In the genomic region with DNA sequence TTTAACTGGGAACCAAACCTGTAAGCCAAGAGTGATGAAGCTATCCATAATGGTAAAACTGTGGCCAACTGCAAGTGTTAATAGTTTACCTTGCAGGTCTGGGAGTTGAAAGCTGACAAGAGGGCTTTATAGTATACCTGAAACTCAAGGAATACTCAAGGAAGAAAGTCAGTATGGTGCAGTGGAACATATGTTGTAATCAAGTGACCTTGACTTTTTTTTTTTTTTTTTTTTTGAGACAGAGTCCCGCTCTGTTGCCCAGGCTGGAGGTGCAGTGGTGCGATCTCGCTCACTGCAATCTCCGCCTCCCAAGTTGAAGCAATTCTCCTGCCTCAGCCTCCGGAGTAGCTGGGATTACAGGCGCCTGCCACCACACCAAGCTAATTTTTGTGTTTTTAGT, we compare ENCODE assay signal across 24 cellular contexts. TPM values are rescaled to one million over a fixed set of nuclear protein-coding genes. Genes with fewer than 3 reads are reported as not detected.
DNase-seq lines count a peak whose midpoint lies in the region; ATAC-seq and TF ChIP-seq lines count a peak whose summit lies in the region.
"Had no signal": no experiment of that assay in that cellular context is flagged by ENCODE, and none has a peak within 500 bp of the region (broad histone marks: within the 10 kb centered on the region; RNA-seq: fewer than 3 reads in every experiment).

No MANE protein-coding gene starts in this region.

- TF ChIP-seq CTCF in 22Rv1 (IDR thresholded peaks at IDR 0.05) (no peak), C4-2B (conservative IDR thresholded peaks at IDR 0.05) (no peak), VCaP (conservative IDR thresholded peaks at IDR 0.05) (no peak)

- H3K27ac ChIP-seq in 22Rv1 (peak overlapping the region; percentile 100), C4-2B (peak overlapping the region; percentile 97), VCaP (peak overlapping the region; percentile 94)
- H3K27ac ChIP-seq: A549; BLaER1 treated with 17β-estradiol and CSF1 and Interleukin-3, amounts not matched to agents 10 nM and 100 nM had no signal

- DNase-seq in mucosa of gallbladder (ENCODE audit: low spot score), result no peak
- DNase-seq: AML-193; CD4-positive, alpha-beta memory T cell; CD4-positive, CD25-positive, alpha-beta regulatory T cell; CD8-positive, alpha-beta memory T cell; COR-L47; DMS 273 treated with DMSO at 0.1 percent for 48 hours; DMS153; DMS53; DMS79; DND-41; EL; GDM1 had no signal

- no peak for ATAC-seq in HG03565 (IDR thresholded peaks at IDR 0.05; ENCODE audit: unreplicated experiment)
- no peak for ATAC-seq in SK-N-SH treated with all-trans-retinoic acid at 6 μM for 48 hours
- ATAC-seq: A549, GM12878 had no signal

TF ChIP-seq in SK-N-SH treated with all-trans-retinoic acid at 6 μM for 48 hours, 23 proteins besides CTCF, POLR2A, EP300 and RAD21:
- TF ChIP-seq TSHZ2 (CRISPR knock-in tag; IDR thresholded peaks at IDR 0.05) (no peak), TCF4 (CRISPR knock-in tag; IDR thresholded peaks at IDR 0.05; ENCODE audit: borderline replicate concordance) (no peak), BACH2 (CRISPR knock-in tag; IDR thresholded peaks at IDR 0.05; ENCODE audit: borderline replicate concordance) (no peak), ZFP30 (CRISPR knock-in tag; IDR thresholded peaks at IDR 0.05) (no peak), CSDC2 (CRISPR knock-in tag; IDR thresholded peaks at IDR 0.05) (no peak), GLIS3 (CRISPR knock-in tag; IDR thresholded peaks at IDR 0.05) (no peak), SNAI2 (CRISPR knock-in tag; IDR thresholded peaks at IDR 0.05) (no peak), ZFP3 (CRISPR knock-in tag; IDR thresholded peaks at IDR 0.05) (no peak)
- TF ChIP-seq, protein P1, sequence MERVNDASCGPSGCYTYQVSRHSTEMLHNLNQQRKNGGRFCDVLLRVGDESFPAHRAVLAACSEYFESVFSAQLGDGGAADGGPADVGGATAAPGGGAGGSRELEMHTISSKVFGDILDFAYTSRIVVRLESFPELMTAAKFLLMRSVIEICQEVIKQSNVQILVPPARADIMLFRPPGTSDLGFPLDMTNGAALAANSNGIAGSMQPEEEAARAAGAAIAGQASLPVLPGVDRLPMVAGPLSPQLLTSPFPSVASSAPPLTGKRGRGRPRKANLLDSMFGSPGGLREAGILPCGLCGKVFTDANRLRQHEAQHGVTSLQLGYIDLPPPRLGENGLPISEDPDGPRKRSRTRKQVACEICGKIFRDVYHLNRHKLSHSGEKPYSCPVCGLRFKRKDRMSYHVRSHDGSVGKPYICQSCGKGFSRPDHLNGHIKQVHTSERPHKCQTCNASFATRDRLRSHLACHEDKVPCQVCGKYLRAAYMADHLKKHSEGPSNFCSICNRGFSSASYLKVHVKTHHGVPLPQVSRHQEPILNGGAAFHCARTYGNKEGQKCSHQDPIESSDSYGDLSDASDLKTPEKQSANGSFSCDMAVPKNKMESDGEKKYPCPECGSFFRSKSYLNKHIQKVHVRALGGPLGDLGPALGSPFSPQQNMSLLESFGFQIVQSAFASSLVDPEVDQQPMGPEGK (CRISPR knock-in tag; IDR thresholded peaks at IDR 0.05; ENCODE audit: borderline replicate concordance), result no peak

RNA-seq across cellular contexts. Expression of gene VIL1, which starts 27.6 kb away (rescaled TPM):
- total RNA-seq in mucosa of gallbladder, result 328 TPM
- total RNA-seq: A172; B cell; CD4-positive, alpha-beta memory T cell; CD8-positive, alpha-beta memory T cell; G401 had no signal

RNA-seq across cellular contexts. Expression of gene CTDSP1, which starts 46.9 kb away (rescaled TPM):
- 184 TPM for total RNA-seq in mucosa of gallbladder
